Comparison of ENCODE assay signal across 18 cellular contexts in genomic region chr6:162467679-162468078, GRCh38.
"Had no signal": no experiment of that assay in that cellular context is flagged by ENCODE, and none has a peak within 500 bp of the region (broad histone marks: within the 10 kb centered on the region; RNA-seq: fewer than 3 reads in every experiment).

No MANE protein-coding gene starts in this region.

- H3K27ac ChIP-seq: adrenal gland, cardiac muscle cell, epithelial cell of prostate, skin epidermis, stomach, vagina had no signal

- H3K27ac Mint-ChIP-seq: activated naive CD4-positive, alpha-beta T cell treated with anti-CD3 and anti-CD28 coated beads, Interleukin-2, amount 50 U/mL, for 24 hours; memory B cell; naive thymus-derived CD8-positive, alpha-beta T cell; T-helper 1 cell treated with Interleukin-12 subunit alpha and Interleukin-12 subunit beta and Interleukin-4 antibody, amounts not matched to agents 30 μg/mL and 1 μg/mL, for 36 hours had no signal

- H3K27me3 Mint-ChIP-seq: activated naive CD4-positive, alpha-beta T cell treated with anti-CD3 and anti-CD28 coated beads, Interleukin-2, amount 50 U/mL, for 24 hours; memory B cell; naive thymus-derived CD8-positive, alpha-beta T cell had no signal

- H3K4me3 ChIP-seq: adrenal gland, cardiac muscle cell, skin epidermis, stomach, vagina had no signal

- H3K4me1 Mint-ChIP-seq: activated naive CD4-positive, alpha-beta T cell treated with anti-CD3 and anti-CD28 coated beads, Interleukin-2, amount 50 U/mL, for 24 hours had no signal

- H3K4me3 Mint-ChIP-seq: activated naive CD4-positive, alpha-beta T cell treated with anti-CD3 and anti-CD28 coated beads, Interleukin-2, amount 50 U/mL, for 24 hours; memory B cell; naive thymus-derived CD8-positive, alpha-beta T cell; T-helper 1 cell treated with Interleukin-12 subunit alpha and Interleukin-12 subunit beta and Interleukin-4 antibody, amounts not matched to agents 30 μg/mL and 1 μg/mL, for 36 hours had no signal

- H3K9me3 Mint-ChIP-seq: activated naive CD4-positive, alpha-beta T cell treated with anti-CD3 and anti-CD28 coated beads, Interleukin-2, amount 50 U/mL, for 24 hours; memory B cell; T-helper 1 cell treated with Interleukin-12 subunit alpha and Interleukin-12 subunit beta and Interleukin-4 antibody, amounts not matched to agents 30 μg/mL and 1 μg/mL, for 36 hours had no signal

- H3K36me3 ChIP-seq: adrenal gland, cardiac muscle cell, stomach, vagina had no signal

- H3K9me3 ChIP-seq: adrenal gland, stomach, vagina had no signal

- ATAC-seq: naive thymus-derived CD8-positive, alpha-beta T cell had no signal

- H3K27me3 ChIP-seq: adrenal gland, cardiac muscle cell, stomach, vagina had no signal

- DNase-seq: activated CD4-positive, alpha-beta T cell treated with anti-CD3 and anti-CD28 coated beads, Interleukin-2, amount 50 U/mL, for 4 hours; activated CD4-positive, CD25-positive, alpha-beta regulatory T cell treated with anti-CD3 and anti-CD28 coated beads, Interleukin-2, amount 50 U/mL, for 72 hours; activated gamma-delta T cell; glutamatergic neuron; naive thymus-derived CD8-positive, alpha-beta T cell; retina; stimulated activated CD4-positive, alpha-beta T cell treated with anti-CD3 and anti-CD28 coated beads, Interleukin-15, amount 100 ng/mL, for 24 hours; stimulated activated CD4-positive, alpha-beta T cell treated with anti-CD3 and anti-CD28 coated beads, Interleukin-4, amount 100 ng/mL, for 1 hour; stomach; trophoblast cell had no signal

- H3K4me1 ChIP-seq: adrenal gland, stomach, vagina had no signal
